ENCODE assay signal across 25 cellular contexts in genomic region chr2:69020496-69020895, GRCh38. TPM values are rescaled to one million over a fixed set of nuclear protein-coding genes. Genes with fewer than 3 reads are reported as not detected.
"Had no signal": no experiment of that assay in that cellular context is flagged by ENCODE, and none has a peak within 500 bp of the region (broad histone marks: within the 10 kb centered on the region; RNA-seq: fewer than 3 reads in every experiment).

No MANE protein-coding gene starts in this region.

- H3K9me3 ChIP-seq: body of pancreas, vagina had no signal

- DNase-seq: activated CD4-positive, alpha-beta memory T cell treated with anti-CD3 and anti-CD28 coated beads for 36 hours; activated naive CD4-positive, alpha-beta T cell; activated naive CD8-positive, alpha-beta T cell treated with anti-CD3 and anti-CD28 coated beads, Interleukin-2, amount 10 ng/mL, durations not matched to agents 7 days and 5 days; activated T-cell treated with anti-CD3 and anti-CD28 coated beads, Interleukin-2, amount 50 U/mL, for 1 hour; amygdala; body of pancreas; caudate nucleus; dorsolateral prefrontal cortex; foreskin keratinocyte; islet precursor cell; nucleus accumbens; posterior cingulate gyrus; retina; stimulated activated CD4-positive, alpha-beta T cell treated with anti-CD3 and anti-CD28 coated beads, Interleukin-2, amount 100 ng/mL, for 24 hours; stimulated activated naive CD8-positive, alpha-beta T cell treated with anti-CD3 and anti-CD28 coated beads, Interleukin-15, Interleukin-2, amounts not matched to agents 100 U/mL and 50 U/mL, for 24 hours; substantia nigra; trophoblast cell had no signal

- H3K27me3 ChIP-seq: body of pancreas, foreskin keratinocyte, hepatocyte, vagina had no signal

- H2AFZ ChIP-seq: hepatocyte had no signal

- H3K4me2 ChIP-seq: hepatocyte had no signal

- H3K36me3 ChIP-seq: vagina had no signal

- H3K4me1 ChIP-seq: body of pancreas had no signal

- H3K4me3 ChIP-seq: body of pancreas, dorsolateral prefrontal cortex, hepatocyte, lung, vagina had no signal

- H3K27ac ChIP-seq: body of pancreas, dorsolateral prefrontal cortex, epithelial cell of prostate, foreskin keratinocyte, hepatocyte, vagina had no signal

- ATAC-seq: activated T-helper 17 cell treated with anti-CD3 and anti-CD28 coated beads, Interleukin-2, amount 50 U/mL, for 72 hours; body of pancreas; foreskin keratinocyte; left lobe of liver; stimulated activated naive CD8-positive, alpha-beta T cell treated with anti-CD3 and anti-CD28 coated beads, Interleukin-15, Interleukin-2, amounts not matched to agents 100 U/mL and 50 U/mL, for 24 hours had no signal

RNA-seq across cellular contexts. Expression of gene ANTXR1, which starts 7.5 kb away (rescaled TPM):
- total RNA-seq: activated CD4-positive, alpha-beta memory T cell treated with anti-CD3 and anti-CD28 coated beads for 36 hours; T-helper 2 cell treated with Interferon-gamma antibody and Interleukin-4, amounts not matched to agents 100 ng/mL and 5 ng/mL, for 36 hours had no signal

RNA-seq across cellular contexts. Expression of gene GKN1, which starts 46.1 kb away (rescaled TPM):
- total RNA-seq: activated CD4-positive, alpha-beta memory T cell treated with anti-CD3 and anti-CD28 coated beads for 36 hours; activated naive CD8-positive, alpha-beta T cell treated with anti-CD3 and anti-CD28 coated beads, Interleukin-2, amount 10 ng/mL, durations not matched to agents 7 days and 5 days; activated T-helper 17 cell treated with anti-CD3 and anti-CD28 coated beads, Interleukin-2, amount 50 U/mL, for 72 hours; body of pancreas; dorsolateral prefrontal cortex; fibroblast of lung; foreskin keratinocyte; left lobe of liver; lung; T-helper 2 cell treated with Interferon-gamma antibody and Interleukin-4, amounts not matched to agents 100 ng/mL and 5 ng/mL, for 36 hours; vagina had no signal
- polyA plus RNA-seq: fibroblast of lung had no signal
